9 cellular contexts compared by ENCODE assay signal in genomic region chr10:63003816-63004453, GRCh38.
DNase-seq lines count a peak whose midpoint lies in the region; ATAC-seq, FAIRE-seq and TF ChIP-seq lines count a peak whose summit lies in the region.
"Had no signal": no experiment of that assay in that cellular context is flagged by ENCODE, and none has a peak within 500 bp of the region (broad histone marks: within the 10 kb centered on the region; RNA-seq: fewer than 3 reads in every experiment).

No MANE protein-coding gene starts in this region.

- intact Hi-C loops in PC-3 (cut with micrococcal nuclease), result loop anchor here (1.0 to 2.0 kb wide), 5 partner anchors 24 to 393 kb away; no protein-coding TSS in a partner anchor
- intact Hi-C loops in dorsolateral prefrontal cortex (cut with DNase I), result no loop called here

- no TSS peak for BruUV-seq in PC-3 (replicated peaks; lab: Mats Ljungman, UMichigan)

- in situ Hi-C loops in G401 (cut with HindIII; ENCODE audit: low sequenced_read_pairs), result no loop called here

- H3K9me3 ChIP-seq in A549, result no peaks in the 10 kb centered on the region
- no peaks in the 10 kb centered on the region for H3K9me3 ChIP-seq in PC-3 (ENCODE audit: low read length)
- H3K9me3 ChIP-seq in WERI-Rb-1 (ENCODE audit: severe bottlenecking), result no peaks in the 10 kb centered on the region

- H3K9me2 ChIP-seq in PC-3 (replicated peaks; ENCODE audit: low read length), result no peaks in the 10 kb centered on the region

- DNase-seq in A549 (ENCODE audit: low read depth in 1 of 2, low spot score in 1 of 2), result peak in 1 of 2 experiments; percentile 28
- peak; percentile 5 for DNase-seq in G401 (ENCODE audit: low spot score)
- DNase-seq in PC-3, result peak; percentile 87
- peak; percentile 17 for DNase-seq in fibroblast of pulmonary artery (ENCODE audit: low read depth)
- no peak for DNase-seq in WERI-Rb-1
- DNase-seq in stimulated activated CD4-positive, alpha-beta T cell treated with anti-CD3 and anti-CD28 coated beads, Interleukin-12 subunit alpha, Interleukin-12 subunit beta, amount 100 ng/mL, for 4 hours, result no peak
- no peak for DNase-seq in dorsolateral prefrontal cortex
- DNase-seq: COR-L47 had no signal

- no peaks in the 10 kb centered on the region for H3K4me1 ChIP-seq in A549
- H3K4me1 ChIP-seq in PC-3 (ENCODE audit: insufficient read depth, low read length), result peaks cover 16% of the 10 kb centered on the region

- peak overlapping the region; percentile 2; the same call in 1 of the 2 replicates for H2AFZ ChIP-seq in PC-3 (ENCODE audit: low read length)

- H3K4me2 ChIP-seq in A549 (no peak overlapping the region), PC-3 (ENCODE audit: low read length) (no peak overlapping the region)

- ATAC-seq in A549 (peak; percentile 47 to 51; a peak in 2 of 6 replicates), PC-3 (peak; percentile 39), HG02973 (IDR thresholded peaks at IDR 0.05; ENCODE audit: unreplicated experiment) (no peak)

- CTCF ChIA-PET in A549 (lab: Yijun Ruan, JAX) (interaction anchor here (0.5 to 0.6 kb wide), 2 partner anchors 17 to 915 kb away, joined by 3 read pairs; no protein-coding TSS in a partner anchor), PC-3 (lab: Charles Lee) (no interaction called here)

- WGBS in A549 (ENCODE audit: missing lambda C conversion rate), result 15% methylated on average over 5 of the region's 5 CpGs

- H3K4me3 ChIP-seq in A549, result no peak overlapping the region
- H3K4me3 ChIP-seq in PC-3 (ENCODE audit: low read length), result no peak overlapping the region
- no peak overlapping the region for H3K4me3 ChIP-seq in fibroblast of pulmonary artery (replicated peaks; ENCODE audit: low read depth, low read length)
- no peak overlapping the region for H3K4me3 ChIP-seq in WERI-Rb-1 (ENCODE audit: low read depth, low read length)
- no peak overlapping the region for H3K4me3 ChIP-seq in dorsolateral prefrontal cortex

- no peaks in the 10 kb centered on the region for H3K36me3 ChIP-seq in PC-3 (ENCODE audit: low read depth, low read length)
- no peaks in the 10 kb centered on the region for H3K36me3 ChIP-seq in WERI-Rb-1

- H3K79me2 ChIP-seq in PC-3 (ENCODE audit: low read length), result no peaks in the 10 kb centered on the region

- TF ChIP-seq RAD21 in A549 (conservative IDR thresholded peaks at IDR 0.05 in 1 of 2, IDR thresholded peaks at IDR 0.05 in 1 of 2), result peak; percentile 27 to 33; a peak in 4 of 5 replicates

- H3K9ac ChIP-seq in PC-3 (ENCODE audit: low read length), result no peak overlapping the region

- FAIRE-seq in A549 (lab: Jason Lieb, UNC), result no peak

- no peak overlapping the region for H3K27ac ChIP-seq in A549
- H3K27ac ChIP-seq in PC-3 (ENCODE audit: low read length), result no peak overlapping the region
- no peak overlapping the region for H3K27ac ChIP-seq in WERI-Rb-1
- no peak overlapping the region for H3K27ac ChIP-seq in dorsolateral prefrontal cortex

- no peak for TF ChIP-seq EP300 in A549 (IDR thresholded peaks at IDR 0.05)

- H4K20me1 ChIP-seq in PC-3 (ENCODE audit: low read length), result no peaks in the 10 kb centered on the region

- H3K27me3 ChIP-seq in PC-3 (ENCODE audit: low read length) (no peaks in the 10 kb centered on the region), WERI-Rb-1 (ENCODE audit: insufficient read depth, low read depth, severe bottlenecking) (peaks cover 80% of the 10 kb centered on the region), dorsolateral prefrontal cortex (peaks cover 0 to 8% (median 0%) of the 10 kb centered on the region in 45 donors)

- POLR2A ChIA-PET in A549 (lab: Yijun Ruan, JAX), result no interaction called here
- POLR2A ChIA-PET in PC-3 (lab: Charles Lee; ENCODE audit: unreplicated experiment), result no interaction called here

- H3F3A ChIP-seq in PC-3 (ENCODE audit: low read length, unreplicated experiment), result peaks cover 7% of the 10 kb centered on the region

- TF ChIP-seq CTCF in A549 (IDR thresholded peaks at IDR 0.05) (peak; percentile 2; the same call in 2 of the 3 replicates), PC-3 (conservative IDR thresholded peaks at IDR 0.05; ENCODE audit: low read depth, low read length) (peak; percentile 99), fibroblast of pulmonary artery (IDR thresholded peaks at IDR 0.05; ENCODE audit: low read length, missing control alignments) (peak; percentile 27), WERI-Rb-1 (IDR thresholded peaks at IDR 0.05; ENCODE audit: low read depth, low read length) (no peak), dorsolateral prefrontal cortex (IDR thresholded peaks at IDR 0.05 in 54 of 56, conservative IDR thresholded peaks at IDR 0.05 in 2 of 56; ENCODE audit: low read depth in 1 of 56, partially characterized antibody in 56 of 56) (peak in 16 of 56 donors; percentile 6 to 35 (median 20))

- no peak for TF ChIP-seq POLR2A in A549 (IDR thresholded peaks at IDR 0.05; ENCODE audit: low read length)

TF ChIP-seq in A549, 52 proteins besides CTCF, POLR2A, EP300 and RAD21:
- no peak for TF ChIP-seq ZNF302 (CRISPR knock-in tag; IDR thresholded peaks at IDR 0.05)
- no peak for TF ChIP-seq KDM5A (IDR thresholded peaks at IDR 0.05)
- no peak for TF ChIP-seq HMGXB4 (CRISPR knock-in tag; IDR thresholded peaks at IDR 0.05; ENCODE audit: borderline replicate concordance)
- TF ChIP-seq SMC3 (IDR thresholded peaks at IDR 0.05), result peak; percentile 39; the same call in 1 of the 3 replicates
- TF ChIP-seq MAZ (IDR thresholded peaks at IDR 0.05; ENCODE audit: borderline replicate concordance, low read depth, low read length), result no peak
- no peak for TF ChIP-seq HOXB13 (CRISPR knock-in tag; IDR thresholded peaks at IDR 0.05; ENCODE audit: low read depth)

Comparison
In these comparisons a context has a peak if more than half of its experiments do, and no peak if none do; other contexts are left out.
1. DNase-seq: peak in G401 (single experiment), PC-3 (single experiment) and fibroblast of pulmonary artery (single experiment); none in WERI-Rb-1 (single experiment), stimulated activated CD4-positive, alpha-beta T cell treated with anti-CD3 and anti-CD28 coated beads, Interleukin-12 subunit alpha, Interleukin-12 subunit beta, amount 100 ng/mL, for 4 hours (single experiment) and dorsolateral prefrontal cortex (0 of 10).